ENCODE assay signal across 8 cellular contexts in the genomic region with DNA sequence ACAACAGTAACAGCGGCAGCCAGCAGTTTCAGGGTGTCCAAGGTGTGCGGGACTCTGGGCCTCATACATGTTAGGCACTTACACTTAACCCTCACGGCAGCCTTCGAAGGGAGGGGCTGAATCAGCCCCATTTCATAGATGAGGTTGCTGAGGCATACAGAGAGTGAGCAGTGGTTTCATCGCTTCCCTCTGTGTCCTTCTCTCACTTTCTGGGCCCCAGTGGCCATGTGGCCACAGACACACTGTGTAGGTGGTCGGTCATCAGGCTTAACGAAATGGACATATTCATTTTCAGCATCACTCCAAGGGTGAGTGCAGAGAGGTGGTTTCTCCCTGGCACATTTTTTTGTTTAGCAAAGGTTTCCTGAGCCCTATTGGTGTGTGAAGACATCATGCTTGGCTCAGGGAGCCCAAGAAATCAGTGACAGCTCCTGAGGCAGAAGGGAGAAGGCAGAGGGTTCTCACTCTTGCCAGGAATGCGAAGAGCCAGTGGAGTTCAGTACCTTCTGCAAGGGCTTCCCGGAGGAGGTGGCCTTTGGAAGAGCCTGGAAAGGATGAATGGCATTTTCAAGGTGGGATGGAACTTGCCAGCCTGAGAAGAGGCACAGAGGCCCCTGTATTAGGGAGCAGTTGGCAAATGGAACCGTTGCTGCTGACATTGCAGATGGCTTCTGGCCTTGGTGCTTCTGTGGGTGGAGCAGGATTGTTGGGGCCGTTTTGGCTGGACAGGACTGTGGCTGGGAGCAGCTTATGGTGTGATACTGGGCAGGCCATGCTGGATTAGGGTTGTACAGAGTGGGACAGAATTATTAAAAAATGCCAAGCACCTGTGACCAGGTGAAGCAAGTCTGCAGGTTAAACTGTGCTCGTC.
DNase-seq lines count a peak whose midpoint lies in the region; ATAC-seq lines count a peak whose summit lies in the region.

No MANE protein-coding gene starts in this region.

- intact Hi-C loops in activated T-helper 2 cell treated with anti-CD3 and anti-CD28 coated beads, Interferon-gamma antibody, Interleukin-2, Interleukin-4, amounts not matched to agents 10 μg/mL and 5 μg/mL and 100 μg/mL, durations not matched to agents 14 hours and 24 hours and 36 hours (cut with micrococcal nuclease), result loop anchor here (1.0 to 5.0 kb wide), 8 partner anchors 19 to 708 kb away; a partner anchor contains a TSS

- peaks cover 63% of the 10 kb centered on the region for H3K36me3 Mint-ChIP-seq in activated T-helper 2 cell treated with anti-CD3 and anti-CD28 coated beads, Interferon-gamma antibody, Interleukin-2, Interleukin-4, amounts not matched to agents 10 μg/mL and 5 μg/mL and 100 μg/mL, durations not matched to agents 14 hours and 24 hours and 36 hours (ENCODE audit: low read depth)
- no peaks in the 10 kb centered on the region for H3K36me3 Mint-ChIP-seq in natural killer cell treated with Interleukin-12 subunit alpha and Interleukin-12 subunit beta and Interleukin-15 and Interleukin-18, amount 100 ng/mL, for 72 hours

- peak; percentile 48 for ATAC-seq in HG03108 (IDR thresholded peaks at IDR 0.05; ENCODE audit: unreplicated experiment)
- peak; percentile 86 to 87 for ATAC-seq in natural killer cell treated with Interleukin-12 subunit alpha and Interleukin-12 subunit beta and Interleukin-15 and Interleukin-18, amount 100 ng/mL, for 72 hours

- peak; percentile 27 to 33 (median 28) for DNase-seq in stimulated activated CD4-positive, alpha-beta T cell treated with anti-CD3 and anti-CD28 coated beads, Interleukin-12 subunit alpha, Interleukin-12 subunit beta, amount 100 ng/mL, for 48 hours (ENCODE audit: low read depth in 2 of 3, low spot score in 1 of 3)
- no peak for DNase-seq in stimulated activated CD4-positive, alpha-beta T cell treated with anti-CD3 and anti-CD28 coated beads, Interleukin-4, amount 100 ng/mL, for 4 hours
- DNase-seq in activated T-helper 2 cell treated with anti-CD3 and anti-CD28 coated beads, Interferon-gamma antibody, Interleukin-2, Interleukin-4, amounts not matched to agents 10 μg/mL and 5 μg/mL and 100 μg/mL, durations not matched to agents 14 hours and 24 hours and 36 hours (ENCODE audit: low spot score), result peak; percentile 49
- DNase-seq in natural killer cell treated with Interleukin-12 subunit alpha and Interleukin-12 subunit beta and Interleukin-15 and Interleukin-18, amount 100 ng/mL, for 72 hours (ENCODE audit: low spot score), result peak; percentile 79
- DNase-seq in NCI-H748 treated with DMSO at 0.1 percent for 48 hours (lab: John Stamatoyannopoulos, UW) (no peak), globus pallidus (ENCODE audit: low spot score) (no peak), NCI-H1436 treated with DMSO at 0.1 percent for 48 hours (lab: John Stamatoyannopoulos, UW) (no peak)

- no peaks in the 10 kb centered on the region for H3K9me3 Mint-ChIP-seq in activated T-helper 2 cell treated with anti-CD3 and anti-CD28 coated beads, Interferon-gamma antibody, Interleukin-2, Interleukin-4, amounts not matched to agents 10 μg/mL and 5 μg/mL and 100 μg/mL, durations not matched to agents 14 hours and 24 hours and 36 hours
- H3K9me3 Mint-ChIP-seq in natural killer cell treated with Interleukin-12 subunit alpha and Interleukin-12 subunit beta and Interleukin-15 and Interleukin-18, amount 100 ng/mL, for 72 hours, result no peaks in the 10 kb centered on the region

- H3K27me3 Mint-ChIP-seq in activated T-helper 2 cell treated with anti-CD3 and anti-CD28 coated beads, Interferon-gamma antibody, Interleukin-2, Interleukin-4, amounts not matched to agents 10 μg/mL and 5 μg/mL and 100 μg/mL, durations not matched to agents 14 hours and 24 hours and 36 hours (ENCODE audit: low read depth), result no peaks in the 10 kb centered on the region
- no peaks in the 10 kb centered on the region for H3K27me3 Mint-ChIP-seq in natural killer cell treated with Interleukin-12 subunit alpha and Interleukin-12 subunit beta and Interleukin-15 and Interleukin-18, amount 100 ng/mL, for 72 hours

- H3K4me1 Mint-ChIP-seq in activated T-helper 2 cell treated with anti-CD3 and anti-CD28 coated beads, Interferon-gamma antibody, Interleukin-2, Interleukin-4, amounts not matched to agents 10 μg/mL and 5 μg/mL and 100 μg/mL, durations not matched to agents 14 hours and 24 hours and 36 hours (ENCODE audit: low read depth), result peaks cover 53% of the 10 kb centered on the region
- peaks cover 51 to 66% of the 10 kb centered on the region in 2 donors for H3K4me1 Mint-ChIP-seq in natural killer cell treated with Interleukin-12 subunit alpha and Interleukin-12 subunit beta and Interleukin-15 and Interleukin-18, amount 100 ng/mL, for 72 hours (ENCODE audit: low read depth in 2 of 2)

- H3K27ac Mint-ChIP-seq in activated T-helper 2 cell treated with anti-CD3 and anti-CD28 coated beads, Interferon-gamma antibody, Interleukin-2, Interleukin-4, amounts not matched to agents 10 μg/mL and 5 μg/mL and 100 μg/mL, durations not matched to agents 14 hours and 24 hours and 36 hours, result peak overlapping the region; percentile 93
- peak overlapping the region; percentile 94 to 98 for H3K27ac Mint-ChIP-seq in natural killer cell treated with Interleukin-12 subunit alpha and Interleukin-12 subunit beta and Interleukin-15 and Interleukin-18, amount 100 ng/mL, for 72 hours

- H3K4me3 Mint-ChIP-seq in activated T-helper 2 cell treated with anti-CD3 and anti-CD28 coated beads, Interferon-gamma antibody, Interleukin-2, Interleukin-4, amounts not matched to agents 10 μg/mL and 5 μg/mL and 100 μg/mL, durations not matched to agents 14 hours and 24 hours and 36 hours (ENCODE audit: low read depth), result peak overlapping the region; percentile 65
- H3K4me3 Mint-ChIP-seq in natural killer cell treated with Interleukin-12 subunit alpha and Interleukin-12 subunit beta and Interleukin-15 and Interleukin-18, amount 100 ng/mL, for 72 hours, result peak overlapping the region; percentile 93

Comparison
In these comparisons a context has a peak if more than half of its experiments do, and no peak if none do; other contexts are left out.
1. DNase-seq: peak in stimulated activated CD4-positive, alpha-beta T cell treated with anti-CD3 and anti-CD28 coated beads, Interleukin-12 subunit alpha, Interleukin-12 subunit beta, amount 100 ng/mL, for 48 hours (3 of 3), activated T-helper 2 cell treated with anti-CD3 and anti-CD28 coated beads, Interferon-gamma antibody, Interleukin-2, Interleukin-4, amounts not matched to agents 10 μg/mL and 5 μg/mL and 100 μg/mL, durations not matched to agents 14 hours and 24 hours and 36 hours (single experiment) and natural killer cell treated with Interleukin-12 subunit alpha and Interleukin-12 subunit beta and Interleukin-15 and Interleukin-18, amount 100 ng/mL, for 72 hours (single experiment); none in stimulated activated CD4-positive, alpha-beta T cell treated with anti-CD3 and anti-CD28 coated beads, Interleukin-4, amount 100 ng/mL, for 4 hours (0 of 2), NCI-H748 treated with DMSO at 0.1 percent for 48 hours (single experiment), globus pallidus (single experiment) and NCI-H1436 treated with DMSO at 0.1 percent for 48 hours (single experiment).